ENCODE assay signal across 9 cellular contexts in genomic region chr10:132941640-132942051, GRCh38. TPM values are rescaled to one million over a fixed set of nuclear protein-coding genes. Genes with fewer than 3 reads are reported as not detected.
A peak's percentile ranks its signal among the peaks of the same experiment; 100 is the strongest.
DNase-seq lines count a peak whose midpoint lies in the region; ATAC-seq and TF ChIP-seq lines count a peak whose summit lies in the region.
"Had no signal": no experiment of that assay in that cellular context is flagged by ENCODE, and none has a peak within 500 bp of the region (broad histone marks: within the 10 kb centered on the region; RNA-seq: fewer than 3 reads in every experiment).

No MANE protein-coding gene starts in this region.

- WGBS in SK-N-SH (ENCODE audit: low lambda C conversion rate) = 17% methylated on average over 3 of the region's 11 CpGs

- no peaks in the 10 kb centered on the region for H3K27me3 ChIP-seq in SK-N-SH (ENCODE audit: insufficient read depth)
- H3K27me3 ChIP-seq: SJCRH30 had no signal

- no peak overlapping the region for H3K27ac ChIP-seq in SK-N-SH (ENCODE audit: low read depth in 2 of 2, low read length in 1 of 2)
- H3K27ac ChIP-seq: SJCRH30 had no signal

- H3K9ac ChIP-seq in SK-N-SH = peak overlapping the region; percentile 65

- CTCF ChIA-PET in SK-N-SH (lab: Yijun Ruan, JAX) = interaction anchor here (1.3 kb wide), 1 partner anchor 183 kb away, joined by 6 read pairs; no protein-coding TSS in a partner anchor

- no peak for TF ChIP-seq EP300 in SK-N-SH (IDR thresholded peaks at IDR 0.05; ENCODE audit: borderline replicate concordance in 1 of 2, low read depth in 1 of 2, low read length in 1 of 2)

- H3K36me3 Mint-ChIP-seq in CD14-positive monocyte = peaks cover 3 to 6% of the 10 kb centered on the region in 2 donors
- peaks cover 5% of the 10 kb centered on the region for H3K36me3 Mint-ChIP-seq in glutamatergic neuron (ENCODE audit: unreplicated experiment)
- H3K36me3 Mint-ChIP-seq in neural crest cell (ENCODE audit: low read depth) = no peaks in the 10 kb centered on the region

- H3K4me3 ChIP-seq in SK-N-SH (ENCODE audit: low read depth in 2 of 2, low read length in 1 of 2) = peak overlapping the region; percentile 64 to 73
- H3K4me3 ChIP-seq: SJCRH30 had no signal

- H2AFZ ChIP-seq in SK-N-SH (ENCODE audit: low read depth) = peak overlapping the region; percentile 86; the same call in 1 of the 2 replicates

- TF ChIP-seq CTCF in CD14-positive monocyte (IDR thresholded peaks at IDR 0.05) = no peak
- TF ChIP-seq CTCF in SK-N-SH (IDR thresholded peaks at IDR 0.05) = no peak
- no peak for TF ChIP-seq CTCF in glutamatergic neuron (IDR thresholded peaks at IDR 0.05; ENCODE audit: partially characterized antibody, unreplicated experiment)
- TF ChIP-seq CTCF in neural crest cell (conservative IDR thresholded peaks at IDR 0.05) = no peak
- TF ChIP-seq CTCF in omental fat pad (IDR thresholded peaks at IDR 0.05) = no peak

- ATAC-seq in omental fat pad (ENCODE audit: low FRiP score) (no peak), HG02870 (IDR thresholded peaks at IDR 0.05; ENCODE audit: unreplicated experiment) (no peak)

- no peaks in the 10 kb centered on the region for H3F3A ChIP-seq in SK-N-SH (replicated peaks; ENCODE audit: insufficient read depth)

- H3K4me3 Mint-ChIP-seq in CD14-positive monocyte (peak overlapping the region; percentile 57 to 78), glutamatergic neuron (ENCODE audit: unreplicated experiment) (peak overlapping the region; percentile 80), neural crest cell (peak overlapping the region; percentile 79)

- peaks cover 0 to 2% of the 10 kb centered on the region in 2 experiments for H3K36me3 ChIP-seq in SK-N-SH (replicated peaks in 1 of 2; ENCODE audit: control insufficient read depth in 1 of 2, insufficient read depth in 2 of 2, low read length in 1 of 2)
- H3K36me3 ChIP-seq: SJCRH30 had no signal

- H4K20me1 ChIP-seq in SK-N-SH (ENCODE audit: insufficient read depth) = no peaks in the 10 kb centered on the region

- H3K9me3 Mint-ChIP-seq in CD14-positive monocyte = peaks cover 0 to 6% (median 3%) of the 10 kb centered on the region in 7 donors
- peaks cover 6% of the 10 kb centered on the region for H3K9me3 Mint-ChIP-seq in glutamatergic neuron (ENCODE audit: unreplicated experiment)
- H3K9me3 Mint-ChIP-seq in neural crest cell = no peaks in the 10 kb centered on the region

- intact Hi-C loops in CD14-positive monocyte (cut with micrococcal nuclease) = loop anchor here (2.0 to 5.0 kb wide), 2 partner anchors 183 to 376 kb away; no protein-coding TSS in a partner anchor

- no peaks in the 10 kb centered on the region for H3K9me2 ChIP-seq in SK-N-SH

- H3K27me3 Mint-ChIP-seq in CD14-positive monocyte (ENCODE audit: low read depth in 3 of 3) = peaks cover 36 to 65% (median 46%) of the 10 kb centered on the region in 3 donors
- peaks cover 12% of the 10 kb centered on the region for H3K27me3 Mint-ChIP-seq in glutamatergic neuron (ENCODE audit: unreplicated experiment)
- peaks cover 28% of the 10 kb centered on the region for H3K27me3 Mint-ChIP-seq in neural crest cell (ENCODE audit: low read depth)

- peaks cover 0 to 11% of the 10 kb centered on the region in 2 experiments; a peak in 1 of 4 replicates for H3K4me1 ChIP-seq in SK-N-SH (ENCODE audit: control insufficient read depth in 1 of 2, insufficient read depth in 2 of 2, low read depth in 1 of 2, low read length in 1 of 2)
- H3K4me1 ChIP-seq: SJCRH30 had no signal

- peak overlapping the region; percentile 98 for H3K4me2 ChIP-seq in SK-N-SH

- no peak overlapping the region for H3K27ac Mint-ChIP-seq in CD14-positive monocyte
- no peak overlapping the region for H3K27ac Mint-ChIP-seq in glutamatergic neuron (ENCODE audit: unreplicated experiment)
- no peak overlapping the region for H3K27ac Mint-ChIP-seq in neural crest cell (ENCODE audit: unreplicated experiment)

- DNase-seq in CD14-positive monocyte (ENCODE audit: low spot score) (no peak), SK-N-SH (peak; percentile 53), glutamatergic neuron (no peak), neural crest cell (ENCODE audit: low read depth, low spot score) (no peak), COLO829 (ENCODE audit: low spot score) (no peak), omental fat pad (ENCODE audit: low spot score) (no peak), A172 (ENCODE audit: low spot score) (no peak)
- DNase-seq: SJCRH30 had no signal

- POLR2A ChIA-PET in SK-N-SH (lab: Yijun Ruan, JAX) = interaction anchor here (0.9 kb wide), 1 partner anchor 125 kb away, joined by 3 read pairs; no protein-coding TSS in a partner anchor

- peaks cover 5% of the 10 kb centered on the region for H3K4me1 Mint-ChIP-seq in CD14-positive monocyte
- H3K4me1 Mint-ChIP-seq in glutamatergic neuron (ENCODE audit: low read depth, unreplicated experiment) = peaks cover 16% of the 10 kb centered on the region
- peaks cover 5% of the 10 kb centered on the region for H3K4me1 Mint-ChIP-seq in neural crest cell

- H3K9me3 ChIP-seq in SK-N-SH = no peaks in the 10 kb centered on the region
- H3K9me3 ChIP-seq: SJCRH30 had no signal

- TF ChIP-seq RAD21 in SK-N-SH (IDR thresholded peaks at IDR 0.05; ENCODE audit: low read length) = no peak

- H3K79me2 ChIP-seq in SK-N-SH (ENCODE audit: insufficient read depth) = no peaks in the 10 kb centered on the region

TF ChIP-seq in SK-N-SH, 30 proteins besides CTCF, POLR2A, EP300 and RAD21 (continues in another document):
- TF ChIP-seq REST (IDR thresholded peaks at IDR 0.05; ENCODE audit: low read depth, low read length) (no peak), TAF1 (IDR thresholded peaks at IDR 0.05; ENCODE audit: borderline replicate concordance, low read depth, low read length) (no peak), ZBTB33 (IDR thresholded peaks at IDR 0.05; ENCODE audit: borderline replicate concordance, low read depth) (no peak), PBX3 (IDR thresholded peaks at IDR 0.05) (no peak), USF1 (IDR thresholded peaks at IDR 0.05; ENCODE audit: borderline replicate concordance, low read depth) (no peak), MEF2A (IDR thresholded peaks at IDR 0.05; ENCODE audit: borderline replicate concordance, low read depth) (no peak)

RNA-seq across cellular contexts. Expression of gene CFAP46, which starts 0.7 kb away (rescaled TPM):
- polyA plus RNA-seq in CD14-positive monocyte (not detected), SK-N-SH (2012; rRNA removed) (3.9 and 4.9 TPM in 2 replicates)
- polyA plus RNA-seq in SK-N-SH (2012; cell fraction: cytosol; rRNA removed) = 3.8 and 4.1 TPM in 2 replicates
- 9.4 and 11.4 TPM in 2 replicates for polyA plus RNA-seq in SK-N-SH (2012; cell fraction: nucleus; rRNA removed)
- total RNA-seq in glutamatergic neuron (ENCODE audit: unreplicated experiment) (5.2 TPM), neural crest cell (3.7 and 4.4 TPM in 2 replicates), omental fat pad (under 1 TPM in 2 of 4 donors, not detected in 2; 0.24 to 0.37 TPM)
- total RNA-seq in A172 (2014; rRNA removed; shearing (Covaris generic)) = 1.4 and 4.3 TPM in 2 replicates
